In the genomic region with DNA sequence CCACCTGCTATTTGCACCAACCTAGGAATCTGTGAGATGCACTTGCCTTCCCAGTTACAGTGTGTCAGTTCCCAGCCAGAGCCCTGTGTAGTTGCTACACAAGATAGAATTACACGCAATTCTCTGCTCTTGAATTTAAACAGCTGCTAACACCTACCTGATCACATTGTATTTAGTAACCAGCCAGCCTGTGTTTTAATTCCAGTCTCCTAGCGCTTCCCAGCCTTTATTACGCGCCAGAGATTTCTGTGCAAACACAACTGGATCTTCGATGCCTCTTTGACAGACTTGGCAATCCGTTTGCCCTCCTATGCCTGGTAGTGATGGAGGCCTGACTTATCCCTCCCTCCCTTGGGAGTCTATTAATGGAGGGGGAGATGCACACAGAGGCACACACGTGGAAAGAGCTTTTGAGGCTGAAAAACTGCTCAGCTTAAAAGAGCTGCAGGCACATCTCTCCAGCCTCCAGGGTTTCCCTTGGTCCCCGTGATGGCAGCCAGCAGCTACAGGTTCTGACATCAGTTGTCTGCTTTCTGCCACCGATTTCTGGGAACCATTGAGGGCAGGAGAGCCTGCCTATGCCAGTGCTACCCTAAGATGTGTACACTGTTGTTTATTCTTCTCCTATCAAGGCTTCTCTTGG, we compare ENCODE assay signal across 24 cellular contexts.
DNase-seq lines count a peak whose midpoint lies in the region; ATAC-seq, FAIRE-seq and TF ChIP-seq lines count a peak whose summit lies in the region.
"Had no signal": no experiment of that assay in that cellular context is flagged by ENCODE, and none has a peak within 500 bp of the region (broad histone marks: within the 10 kb centered on the region; RNA-seq: fewer than 3 reads in every experiment).

No MANE protein-coding gene starts in this region.

- peaks cover 0 to 5% (median 0%) of the 10 kb centered on the region in 45 donors for H3K27me3 ChIP-seq in dorsolateral prefrontal cortex

- no peak overlapping the region for H3K4me3 ChIP-seq in dorsolateral prefrontal cortex
- H3K4me3 ChIP-seq in lower leg skin (ENCODE audit: low read depth, poor library complexity, severe bottlenecking): no peak overlapping the region
- H3K4me3 ChIP-seq: HAP-1, heart right ventricle, lung, smooth muscle cell had no signal

- no peak for TF ChIP-seq CTCF in dorsolateral prefrontal cortex (IDR thresholded peaks at IDR 0.05 in 54 of 56, conservative IDR thresholded peaks at IDR 0.05 in 2 of 56; ENCODE audit: low read depth in 1 of 56, partially characterized antibody in 56 of 56)
- no peak for TF ChIP-seq CTCF in lower leg skin (IDR thresholded peaks at IDR 0.05)

- H3K27ac ChIP-seq in dorsolateral prefrontal cortex: peak overlapping the region in 49 of 59 donors; percentile 7 to 86 (median 67)
- H3K27ac ChIP-seq: heart right ventricle had no signal

- intact Hi-C loops in dorsolateral prefrontal cortex (cut with DNase I): no loop called here
- intact Hi-C loops in lower leg skin (cut with DNase I; ENCODE audit: low total_unique reads): no loop called here

- no peak for ATAC-seq in HG03196 (IDR thresholded peaks at IDR 0.05; ENCODE audit: unreplicated experiment)
- ATAC-seq: activated naive CD8-positive, alpha-beta T cell treated with anti-CD3 and anti-CD28 coated beads, Interleukin-2, amount 50 U/mL, for 24 hours; heart right ventricle; T-helper 17 cell; WTC11 had no signal

- TF ChIP-seq POLR2A in lower leg skin (IDR thresholded peaks at IDR 0.05): no peak

- DNase-seq in NCI-H748 (lab: John Stamatoyannopoulos, UW; ENCODE audit: unreplicated experiment) (peak; percentile 65), NCI-H748 treated with DMSO at 0.1 percent for 48 hours (lab: John Stamatoyannopoulos, UW) (no peak), NCI-H2171 (lab: John Stamatoyannopoulos, UW) (peak; percentile 91), dorsolateral prefrontal cortex (no peak), urothelium cell line (ENCODE audit: low spot score) (no peak), lower leg skin (ENCODE audit: low spot score in 2 of 2) (no peak), pons (ENCODE audit: low spot score) (no peak)
- DNase-seq: activated naive CD8-positive, alpha-beta T cell treated with anti-CD3 and anti-CD28 coated beads, Interleukin-2, amount 50 U/mL, for 24 hours; C1 segment of cervical spinal cord; DND-41; effector CD8-positive, alpha-beta T cell; heart right ventricle; KBM-7; NCI-H1694; Right ventricle myocardium superior; T-helper 17 cell; trophoblast cell had no signal

- FAIRE-seq in urothelium cell line (lab: Jason Lieb, UNC): peak; percentile 63
- FAIRE-seq: A204.1, GM18507 had no signal

- WGBS in lower leg skin, 2 donors: 79 to 84% methylated on average over 9 of the region's 9 CpGs

Comparison
In these comparisons a context has a peak if more than half of its experiments do, and no peak if none do; other contexts are left out.
1. DNase-seq: peak in NCI-H748 (single experiment) and NCI-H2171 (single experiment); none in NCI-H748 treated with DMSO at 0.1 percent for 48 hours (single experiment), dorsolateral prefrontal cortex (0 of 10), urothelium cell line (single experiment), lower leg skin (0 of 2) and pons (single experiment).